15 cellular contexts compared by ENCODE assay signal in genomic region chr10:77308084-77308732, GRCh38.
"Had no signal": no experiment of that assay in that cellular context is flagged by ENCODE, and none has a peak within 500 bp of the region (broad histone marks: within the 10 kb centered on the region; RNA-seq: fewer than 3 reads in every experiment).

No MANE protein-coding gene starts in this region.

- H3K27ac ChIP-seq: thoracic aorta had no signal

- H3K4me3 ChIP-seq: prostate gland, thoracic aorta had no signal

- DNase-seq: activated CD4-positive, alpha-beta T cell treated with anti-CD3 and anti-CD28 coated beads, Interleukin-2, amount 50 U/mL, for 4 hours; activated effector memory CD4-positive, alpha-beta T cell treated with anti-CD3 and anti-CD28 coated beads, Interleukin-2, amount 50 U/mL, for 16 hours; activated T-cell treated with anti-CD3 and anti-CD28 coated beads, Interleukin-2, amount 50 U/mL, for 1 hour; amygdala; effector memory CD8-positive, alpha-beta T cell; immature natural killer cell; left cardiac atrium; naive thymus-derived CD8-positive, alpha-beta T cell; nucleus accumbens; stimulated activated CD4-positive, alpha-beta T cell treated with anti-CD3 and anti-CD28 coated beads, Interleukin-2, amount 100 ng/mL, for 48 hours; T-helper 17 cell had no signal

- H3K36me3 ChIP-seq: prostate gland, thoracic aorta had no signal

- H3K9me3 ChIP-seq: prostate gland, thoracic aorta had no signal

- FAIRE-seq: TTC549, urothelium cell line had no signal
